In genomic region chr16:66933776-66934137, GRCh38 we compare ENCODE assay signal across 2 cellular contexts.
TF ChIP-seq lines count a peak whose summit lies in the region.

No MANE protein-coding gene starts in this region.

TF ChIP-seq in WTC11, 78 proteins besides CTCF, POLR2A, EP300 and RAD21:
- TF ChIP-seq GABPB1 (CRISPR knock-in tag; IDR thresholded peaks at IDR 0.05) (no peak), TCF7 (CRISPR knock-in tag; IDR thresholded peaks at IDR 0.05; ENCODE audit: low read depth) (0 out of 2 replicates have a peak, but pooled peaks have one; percentile 13)

TF ChIP-seq in endothelial cell of umbilical vein, 7 proteins besides CTCF, POLR2A, EP300 and RAD21:
- TF ChIP-seq POLR2AphosphoS5 (IDR thresholded peaks at IDR 0.05; ENCODE audit: insufficient read depth, low read depth, low read length) (no peak), JUN (IDR thresholded peaks at IDR 0.05; ENCODE audit: borderline replicate concordance, insufficient read depth, insufficient read length, low read depth) (no peak), MAX (IDR thresholded peaks at IDR 0.05; ENCODE audit: insufficient read depth, insufficient read length) (no peak), FOS (IDR thresholded peaks at IDR 0.05; ENCODE audit: borderline replicate concordance, insufficient read depth, low read length) (no peak), MYC (IDR thresholded peaks at IDR 0.05; ENCODE audit: low read depth, low read length) (no peak), EZH2 (IDR thresholded peaks at IDR 0.05; ENCODE audit: borderline replicate concordance, low read depth, low read length, severe bottlenecking) (no peak), GATA2 (IDR thresholded peaks at IDR 0.05; ENCODE audit: insufficient read depth, insufficient read length, low read depth, low read length) (no peak)
